14 cellular contexts compared by ENCODE assay signal in the genomic region with DNA sequence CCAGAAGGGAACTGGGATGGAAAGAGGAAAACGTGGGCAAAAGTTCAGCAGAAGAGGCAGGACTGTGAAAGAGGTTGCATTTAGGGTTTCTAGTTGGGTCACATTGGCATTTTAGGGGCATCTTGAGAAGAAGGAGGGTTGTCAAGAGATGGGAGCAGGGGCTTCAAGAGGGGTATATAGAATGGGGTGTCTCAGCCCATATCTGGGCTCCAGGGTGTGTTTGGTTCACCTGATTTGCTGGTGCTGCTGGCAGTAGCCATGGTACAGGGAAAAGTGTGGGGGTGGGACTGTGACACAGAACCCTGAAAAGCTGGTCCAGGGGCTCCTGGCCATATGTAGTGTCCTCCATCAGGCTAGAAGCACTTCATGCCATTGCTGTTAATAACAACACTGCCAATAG. TPM values are rescaled to one million over a fixed set of nuclear protein-coding genes. Genes with fewer than 3 reads are reported as not detected.
DNase-seq lines count a peak whose midpoint lies in the region; ATAC-seq, FAIRE-seq and TF ChIP-seq lines count a peak whose summit lies in the region.
"Had no signal": no experiment of that assay in that cellular context is flagged by ENCODE, and none has a peak within 500 bp of the region (broad histone marks: within the 10 kb centered on the region; RNA-seq: fewer than 3 reads in every experiment).

No MANE protein-coding gene starts in this region.

- H3K27ac Mint-ChIP-seq in CD4-positive, CD25-positive, alpha-beta regulatory T cell = peak overlapping the region; percentile 92 to 99 (median 98)
- H3K27ac Mint-ChIP-seq in activated naive CD8-positive, alpha-beta T cell = peak overlapping the region; percentile 96
- H3K27ac Mint-ChIP-seq in natural killer cell = peak overlapping the region; percentile 91 to 99

- peaks cover 0 to 32% (median 21%) of the 10 kb centered on the region in 4 donors for H3K4me1 Mint-ChIP-seq in CD4-positive, CD25-positive, alpha-beta regulatory T cell
- peaks cover 32% of the 10 kb centered on the region for H3K4me1 Mint-ChIP-seq in activated naive CD8-positive, alpha-beta T cell (ENCODE audit: low read depth)
- H3K4me1 Mint-ChIP-seq in natural killer cell = peaks cover 26 to 51% of the 10 kb centered on the region in 2 donors

- H3K36me3 ChIP-seq in CD4-positive, CD25-positive, alpha-beta regulatory T cell (ENCODE audit: control insufficient read depth, insufficient read depth, low read length) = peaks cover 33% of the 10 kb centered on the region
- peaks cover 33% of the 10 kb centered on the region; the same call in 1 of the 2 replicates for H3K36me3 ChIP-seq in KOPT-K1 (ENCODE audit: insufficient read depth, low read length)

- TF ChIP-seq CTCF in natural killer cell (IDR thresholded peaks at IDR 0.05) = no peak

- H3K4me3 ChIP-seq in CD4-positive, CD25-positive, alpha-beta regulatory T cell (ENCODE audit: low read depth, low read length) = peak overlapping the region; percentile 59
- H3K4me3 ChIP-seq: K562, psoas muscle had no signal

- FAIRE-seq in GM12891 (lab: Jason Lieb, UNC) = no peak
- FAIRE-seq: K562, keratinocyte had no signal

- peak overlapping the region; percentile 93 to 98 (median 94) for H3K4me3 Mint-ChIP-seq in CD4-positive, CD25-positive, alpha-beta regulatory T cell
- H3K4me3 Mint-ChIP-seq in activated naive CD8-positive, alpha-beta T cell = peak overlapping the region; percentile 91
- peak overlapping the region; percentile 91 for H3K4me3 Mint-ChIP-seq in natural killer cell

- no peaks in the 10 kb centered on the region for H3K27me3 ChIP-seq in CD4-positive, CD25-positive, alpha-beta regulatory T cell (ENCODE audit: control insufficient read depth, insufficient read depth, low read length)

- DNase-seq in CD4-positive, CD25-positive, alpha-beta regulatory T cell = no peak
- no peak for DNase-seq in natural killer cell
- DNase-seq in GM12891 (ENCODE audit: insufficient read length, low spot score) = no peak
- no peak for DNase-seq in AG20443 (ENCODE audit: low spot score)
- DNase-seq: cerebellar nuclear complex, NCI-H1436, NCI-H345, psoas muscle had no signal

- no peaks in the 10 kb centered on the region for H3K9me3 ChIP-seq in CD4-positive, CD25-positive, alpha-beta regulatory T cell (ENCODE audit: control insufficient read depth in 2 of 2, low read length in 2 of 2)
- H3K9me3 ChIP-seq in KOPT-K1 (ENCODE audit: insufficient read depth, low read length, poor library complexity, severe bottlenecking) = no peaks in the 10 kb centered on the region
- H3K9me3 ChIP-seq: psoas muscle had no signal

- intact Hi-C loops in natural killer cell (cut with micrococcal nuclease) = no loop called here

- H3K9me3 Mint-ChIP-seq in CD4-positive, CD25-positive, alpha-beta regulatory T cell = no peaks in the 10 kb centered on the region
- no peaks in the 10 kb centered on the region for H3K9me3 Mint-ChIP-seq in activated naive CD8-positive, alpha-beta T cell (ENCODE audit: low read depth)
- no peaks in the 10 kb centered on the region for H3K9me3 Mint-ChIP-seq in natural killer cell

- H3K4me1 ChIP-seq in CD4-positive, CD25-positive, alpha-beta regulatory T cell (ENCODE audit: control insufficient read depth, insufficient read depth, low read length, poor library complexity, severe bottlenecking) = peaks cover 32% of the 10 kb centered on the region
- H3K4me1 ChIP-seq: psoas muscle had no signal

- ATAC-seq in CD4-positive, CD25-positive, alpha-beta regulatory T cell (ENCODE audit: low read depth in 2 of 2) = no peak
- no peak for ATAC-seq in natural killer cell
- ATAC-seq in HG02884 (IDR thresholded peaks at IDR 0.05; ENCODE audit: unreplicated experiment) = no peak
- no peak for ATAC-seq in GM21723 (IDR thresholded peaks at IDR 0.05; ENCODE audit: unreplicated experiment)
- ATAC-seq: K562, psoas muscle had no signal

- H3K27ac ChIP-seq in CD4-positive, CD25-positive, alpha-beta regulatory T cell (ENCODE audit: insufficient read depth, low read length, poor library complexity, severe bottlenecking) = peak overlapping the region; percentile 85
- peak overlapping the region; percentile 71 for H3K27ac ChIP-seq in KOPT-K1 (ENCODE audit: low read depth, low read length, poor library complexity, severe bottlenecking)
- H3K27ac ChIP-seq: psoas muscle had no signal

- no peaks in the 10 kb centered on the region for H3K27me3 Mint-ChIP-seq in CD4-positive, CD25-positive, alpha-beta regulatory T cell
- no peaks in the 10 kb centered on the region for H3K27me3 Mint-ChIP-seq in activated naive CD8-positive, alpha-beta T cell
- H3K27me3 Mint-ChIP-seq in natural killer cell (ENCODE audit: low read depth in 2 of 2) = no peaks in the 10 kb centered on the region

- peaks cover 15% of the 10 kb centered on the region for H3K36me3 Mint-ChIP-seq in CD4-positive, CD25-positive, alpha-beta regulatory T cell
- no peaks in the 10 kb centered on the region for H3K36me3 Mint-ChIP-seq in activated naive CD8-positive, alpha-beta T cell
- no peaks in the 10 kb centered on the region for H3K36me3 Mint-ChIP-seq in natural killer cell

- no peak for TF ChIP-seq POLR2A in GM12891 (IDR thresholded peaks at IDR 0.05; ENCODE audit: low read depth, low read length)

TF ChIP-seq in GM12891, 5 proteins besides CTCF, POLR2A, EP300 and RAD21:
- no peak for TF ChIP-seq SPI1 (IDR thresholded peaks at IDR 0.05; ENCODE audit: low read depth, low read length)
- no peak for TF ChIP-seq POLR2AphosphoS5 (IDR thresholded peaks at IDR 0.05; ENCODE audit: low read depth, low read length)
- no peak for TF ChIP-seq POU2F2 (IDR thresholded peaks at IDR 0.05; ENCODE audit: low read depth, low read length)
- no peak for TF ChIP-seq PAX5 (IDR thresholded peaks at IDR 0.05; ENCODE audit: insufficient read depth, low read length, severe bottlenecking)
- no peak for TF ChIP-seq TAF1 (IDR thresholded peaks at IDR 0.05; ENCODE audit: low read depth, low read length)

RNA-seq across cellular contexts. Expression of gene MAST3, which starts 22.5 kb away (rescaled TPM):
- 45.9 TPM for total RNA-seq in CD4-positive, CD25-positive, alpha-beta regulatory T cell
- 1 to 10 TPM; 8.1 to 9.0 (median 8.6) TPM for polyA plus RNA-seq in CD4-positive, CD25-positive, alpha-beta regulatory T cell
- total RNA-seq in natural killer cell = 100 to 1,000 TPM in 2 of 3 donors, 10 to 100 TPM in 1; 84.5 to 101 (median 101) TPM
- polyA plus RNA-seq in GM12891 (2012; ENCODE audit: low read depth, missing spikeins) = 7.2 TPM

RNA-seq across cellular contexts. Expression of gene PIK3R2, which starts 32.8 kb away (rescaled TPM):
- total RNA-seq in CD4-positive, CD25-positive, alpha-beta regulatory T cell = 9.4 TPM
- 1 to 10 TPM in 2 of 4 donors, under 1 TPM in 2; 0.42 to 3.6 (median 2.0) TPM for polyA plus RNA-seq in CD4-positive, CD25-positive, alpha-beta regulatory T cell
- total RNA-seq in natural killer cell = 10 to 100 TPM; 12.3 to 26.4 (median 16.0) TPM
- polyA plus RNA-seq in GM12891 (2012; ENCODE audit: low read depth, missing spikeins) = 6.7 TPM

RNA-seq across cellular contexts. Expression of gene IL12RB1, which starts 33.4 kb away (rescaled TPM):
- 60.4 TPM for total RNA-seq in CD4-positive, CD25-positive, alpha-beta regulatory T cell
- polyA plus RNA-seq in CD4-positive, CD25-positive, alpha-beta regulatory T cell = 10 to 100 TPM; 34.9 to 53.2 (median 46.3) TPM
- total RNA-seq in natural killer cell = 100 to 1,000 TPM in 1 of 3 donors, 10 to 100 TPM in 2; 90.1 to 105 (median 95.7) TPM
- 13.5 TPM for polyA plus RNA-seq in GM12891 (2012; ENCODE audit: low read depth, missing spikeins)

RNA-seq across cellular contexts. Expression of gene IFI30, which starts 53.5 kb away (rescaled TPM):
- 2.3 TPM for total RNA-seq in CD4-positive, CD25-positive, alpha-beta regulatory T cell
- 10 to 100 TPM in 2 of 4 donors, 1 to 10 TPM in 2; 7.1 to 17.8 (median 9.7) TPM for polyA plus RNA-seq in CD4-positive, CD25-positive, alpha-beta regulatory T cell
- 100 to 1,000 TPM in 1 of 3 donors, 10 to 100 TPM in 2; 38.2 to 109 (median 89.5) TPM for total RNA-seq in natural killer cell
- 201 TPM for polyA plus RNA-seq in GM12891 (2012; ENCODE audit: low read depth, missing spikeins)
